ENCODE assay signal across 8 cellular contexts in the genomic region with DNA sequence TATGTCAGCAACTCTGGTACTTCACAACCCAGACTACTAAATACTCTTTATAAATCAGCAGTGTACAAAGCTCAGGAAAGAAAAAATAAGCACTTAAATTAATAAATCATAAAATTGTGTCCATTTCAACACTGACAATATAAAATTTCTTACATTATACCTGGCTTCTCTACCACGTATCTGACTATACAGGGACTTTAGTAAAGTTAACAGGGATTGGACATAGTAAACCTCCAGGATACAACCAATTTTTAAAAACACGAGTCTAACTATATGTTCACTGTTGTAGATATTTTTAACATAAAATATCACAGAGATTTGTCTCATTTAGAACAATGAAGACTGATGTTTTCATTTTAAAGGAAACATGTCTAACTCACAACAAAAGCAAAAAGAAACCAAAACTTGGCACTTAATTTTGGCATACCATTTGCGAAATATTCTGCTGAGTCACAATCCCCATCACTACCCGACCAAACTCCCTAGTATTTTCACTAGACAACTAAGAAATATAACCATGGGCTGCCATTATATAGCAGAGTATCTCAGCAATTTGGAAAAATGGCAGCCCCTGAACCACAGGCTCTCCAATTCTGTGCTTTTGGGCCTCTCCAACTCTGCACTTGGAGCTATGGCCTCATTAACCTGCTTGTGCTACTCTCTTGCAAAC. TPM values are rescaled to one million over a fixed set of nuclear protein-coding genes. Genes with fewer than 3 reads are reported as not detected.
DNase-seq lines count a peak whose midpoint lies in the region; ATAC-seq and TF ChIP-seq lines count a peak whose summit lies in the region.

No MANE protein-coding gene starts in this region.

- intact Hi-C loops in adrenal gland (cut with DNase I) = no loop called here

- CTCF ChIA-PET in BJ (lab: Yijun Ruan, JAX) = no interaction called here

- H3K4me3 ChIP-seq in BJ (ENCODE audit: low read depth, low read length) = no peak overlapping the region
- no peak overlapping the region for H3K4me3 ChIP-seq in HUES64 (ENCODE audit: low read length)
- H3K4me3 ChIP-seq in adrenal gland = peak overlapping the region in 1 of 4 donors; percentile 37
- H3K4me3 ChIP-seq in lung = no peak overlapping the region
- no peak overlapping the region for H3K4me3 ChIP-seq in SJCRH30

- H3K36me3 ChIP-seq in BJ (ENCODE audit: control insufficient read depth, insufficient read depth, low read length) (no peaks in the 10 kb centered on the region), HUES64 (ENCODE audit: insufficient read depth, low read length) (peaks cover 14% of the 10 kb centered on the region), adrenal gland (replicated peaks in 1 of 2) (no peaks in the 10 kb centered on the region), lung (ENCODE audit: control insufficient read depth in 2 of 2, insufficient read depth in 2 of 2, low read length in 2 of 2) (no peaks in the 10 kb centered on the region), SJCRH30 (no peaks in the 10 kb centered on the region)

- ATAC-seq in lung (ENCODE audit: insufficient read depth, low FRiP score) = peak; percentile 27
- ATAC-seq in HG02884 (IDR thresholded peaks at IDR 0.05; ENCODE audit: unreplicated experiment) = no peak

- WGBS in HUES64 = 90% methylated on average over 3 of the region's 4 CpGs
- 21 to 28% (median 26%) methylated on average over 4 of the region's 4 CpGs for WGBS in adrenal gland, 4 donors
- 26 to 50% methylated on average over 4 of the region's 4 CpGs for WGBS in lung, 2 donors

- H3K4me1 ChIP-seq in HUES64 (ENCODE audit: insufficient read depth, low read length) (peaks cover 29% of the 10 kb centered on the region), adrenal gland (replicated peaks in 1 of 2) (peaks cover 0 to 33% of the 10 kb centered on the region in 2 donors), lung (ENCODE audit: control insufficient read depth in 2 of 2, insufficient read depth in 2 of 2, low read length in 2 of 2) (peaks cover 0 to 2% of the 10 kb centered on the region in 2 donors), SJCRH30 (no peaks in the 10 kb centered on the region)

- peak overlapping the region; percentile 42 for H3K27ac ChIP-seq in HUES64 (ENCODE audit: low read depth, low read length)
- peak overlapping the region in 3 of 5 donors; percentile 55 to 76 (median 72) for H3K27ac ChIP-seq in adrenal gland
- peak overlapping the region in 1 of 2 donors; percentile 67 for H3K27ac ChIP-seq in lung (ENCODE audit: low read depth in 1 of 2, low read length in 1 of 2)
- no peak overlapping the region for H3K27ac ChIP-seq in SJCRH30

- POLR2A ChIA-PET in BJ (lab: Charles Lee) = no interaction called here

- DNase-seq in BJ (ENCODE audit: low read depth) (peak; percentile 18), adrenal gland (peak in 2 of 7 donors; percentile 13 to 20), lung (ENCODE audit: low spot score) (no peak), G401 (ENCODE audit: low spot score) (no peak), SJCRH30 (no peak), NCI-H2081 (lab: John Stamatoyannopoulos, UW) (no peak)

- H3K9me3 ChIP-seq in HUES64 (ENCODE audit: insufficient read depth, low read depth, low read length) = no peaks in the 10 kb centered on the region
- no peaks in the 10 kb centered on the region for H3K9me3 ChIP-seq in adrenal gland (replicated peaks in 1 of 3)
- no peaks in the 10 kb centered on the region for H3K9me3 ChIP-seq in lung (ENCODE audit: control insufficient read depth in 2 of 2, insufficient read depth in 1 of 2, low read length in 1 of 2)
- no peaks in the 10 kb centered on the region for H3K9me3 ChIP-seq in SJCRH30 (replicated peaks)

- in situ Hi-C loops in G401 (cut with HindIII; ENCODE audit: low sequenced_read_pairs) = no loop called here

- H3K27me3 ChIP-seq in BJ (ENCODE audit: control insufficient read depth, insufficient read depth, low read length) (no peaks in the 10 kb centered on the region), HUES64 (ENCODE audit: insufficient read depth, low read length) (no peaks in the 10 kb centered on the region), adrenal gland (no peaks in the 10 kb centered on the region), lung (ENCODE audit: control insufficient read depth, insufficient read depth) (no peaks in the 10 kb centered on the region), SJCRH30 (no peaks in the 10 kb centered on the region)

- no peak overlapping the region for H3K9ac ChIP-seq in HUES64 (ENCODE audit: low read depth, low read length)

- no peak for TF ChIP-seq POLR2A in adrenal gland (IDR thresholded peaks at IDR 0.05)

- TF ChIP-seq CTCF in BJ (IDR thresholded peaks at IDR 0.05; ENCODE audit: insufficient read depth, low read depth, low read length) (no peak), adrenal gland (IDR thresholded peaks at IDR 0.05) (no peak), lung (IDR thresholded peaks at IDR 0.05; ENCODE audit: control extremely low read depth, extremely low read depth) (no peak)

RNA-seq across cellular contexts. Expression of gene FAM169A, which starts 14.4 kb away (rescaled TPM):
- 0.22 and 0.48 TPM in 2 replicates for polyA plus RNA-seq in BJ (2011; rRNA removed)
- polyA minus RNA-seq in BJ (2011; rRNA and poly(A)+ RNA removed) = 0.15 and 0.43 TPM in 2 replicates
- 20.4 TPM for polyA plus RNA-seq in HUES64 (2013, experiment 1 of 2)
- polyA plus RNA-seq in HUES64 (2013, experiment 2 of 2) = 18.7 TPM
- 10 to 100 TPM in 2 of 8 donors, 1 to 10 TPM in 6; 6.0 to 36.4 (median 7.4) TPM for total RNA-seq in adrenal gland
- 1 to 10 TPM; 1.7 to 9.2 (median 3.4) TPM for polyA plus RNA-seq in adrenal gland
- 1 to 10 TPM; 2.3 to 2.8 TPM for total RNA-seq in lung
- polyA plus RNA-seq in lung = under 1 TPM; 0.25 to 0.30 TPM
- total RNA-seq in G401 (2014; rRNA removed; shearing (Covaris generic)) = 247 and 301 TPM in 2 replicates
- total RNA-seq in SJCRH30 (2014; rRNA removed; shearing (Covaris generic)) = 14.4 and 17.9 TPM in 2 replicates
